10 cellular contexts compared by ENCODE assay signal in the genomic region with DNA sequence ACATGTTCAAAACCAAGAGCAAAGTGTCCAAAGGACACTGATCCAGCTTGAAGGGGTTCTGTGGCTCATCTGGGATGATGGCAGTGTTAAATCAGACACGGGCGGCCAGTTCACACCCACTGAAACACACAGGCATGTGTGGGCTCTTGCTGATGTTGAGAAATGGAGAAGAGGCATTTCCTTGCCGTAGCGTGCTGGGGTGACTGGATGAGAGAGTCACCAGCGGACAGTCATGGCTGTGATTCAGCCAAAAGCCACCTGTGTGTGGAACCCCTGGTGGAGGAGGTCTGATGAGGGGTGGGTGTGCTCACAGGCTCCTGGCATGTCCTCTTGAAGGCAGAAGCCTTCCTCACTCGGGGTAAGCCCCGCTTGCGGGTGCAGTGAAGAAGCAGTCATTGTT. TPM values are rescaled to one million over a fixed set of nuclear protein-coding genes. Genes with fewer than 3 reads are reported as not detected.
DNase-seq lines count a peak whose midpoint lies in the region; ATAC-seq and TF ChIP-seq lines count a peak whose summit lies in the region.
"Had no signal": no experiment of that assay in that cellular context is flagged by ENCODE, and none has a peak within 500 bp of the region (broad histone marks: within the 10 kb centered on the region; RNA-seq: fewer than 3 reads in every experiment).

No MANE protein-coding gene starts in this region.

- peak; percentile 15 to 16 for DNase-seq in activated T-cell treated with anti-CD3 and anti-CD28 coated beads, Interleukin-2, amount 50 U/mL, for 48 hours
- DNase-seq in activated T-cell treated with anti-CD3 and anti-CD28 coated beads for 4 hours (no peak), HuH-7 (ENCODE audit: low spot score) (peak; percentile 5), endothelial cell (ENCODE audit: low spot score) (no peak), hepatic stellate cell (ENCODE audit: low spot score) (no peak), activated gamma-delta T cell (lab: John Stamatoyannopoulos, UW) (no peak)
- DNase-seq in stimulated activated effector memory CD8-positive, alpha-beta T cell treated with anti-CD3 and anti-CD28 coated beads, Interleukin-12 subunit alpha, Interleukin-12 subunit beta, amount 100 ng/mL, for 72 hours (ENCODE audit: low spot score in 2 of 2): no peak
- DNase-seq: foreskin fibroblast, NCI-H446 treated with DMSO at 0.1 percent for 48 hours had no signal

- H3K27me3 Mint-ChIP-seq in endothelial cell (ENCODE audit: unreplicated experiment): peaks cover 13% of the 10 kb centered on the region

- peak; percentile 6 for ATAC-seq in stimulated activated effector memory CD8-positive, alpha-beta T cell treated with anti-CD3 and anti-CD28 coated beads, Interleukin-12 subunit alpha, Interleukin-12 subunit beta, amount 100 ng/mL, for 72 hours
- no peak for ATAC-seq in GM21529 (IDR thresholded peaks at IDR 0.05; ENCODE audit: unreplicated experiment)

- H3K4me3 Mint-ChIP-seq in endothelial cell (ENCODE audit: unreplicated experiment): no peak overlapping the region
- no peak overlapping the region for H3K4me3 Mint-ChIP-seq in stimulated activated effector memory CD8-positive, alpha-beta T cell treated with anti-CD3 and anti-CD28 coated beads, Interleukin-12 subunit alpha, Interleukin-12 subunit beta, amount 100 ng/mL, for 72 hours

- H3K4me1 Mint-ChIP-seq in endothelial cell (ENCODE audit: unreplicated experiment): peaks cover 28% of the 10 kb centered on the region
- peaks cover 71% of the 10 kb centered on the region for H3K4me1 Mint-ChIP-seq in stimulated activated effector memory CD8-positive, alpha-beta T cell treated with anti-CD3 and anti-CD28 coated beads, Interleukin-12 subunit alpha, Interleukin-12 subunit beta, amount 100 ng/mL, for 72 hours

- H3K9me3 Mint-ChIP-seq in endothelial cell (ENCODE audit: unreplicated experiment): no peaks in the 10 kb centered on the region
- peaks cover 7% of the 10 kb centered on the region for H3K9me3 Mint-ChIP-seq in stimulated activated effector memory CD8-positive, alpha-beta T cell treated with anti-CD3 and anti-CD28 coated beads, Interleukin-12 subunit alpha, Interleukin-12 subunit beta, amount 100 ng/mL, for 72 hours

- H3K36me3 Mint-ChIP-seq in endothelial cell (ENCODE audit: low read depth, unreplicated experiment): peaks cover 31% of the 10 kb centered on the region
- peaks cover 98% of the 10 kb centered on the region for H3K36me3 Mint-ChIP-seq in stimulated activated effector memory CD8-positive, alpha-beta T cell treated with anti-CD3 and anti-CD28 coated beads, Interleukin-12 subunit alpha, Interleukin-12 subunit beta, amount 100 ng/mL, for 72 hours

- H3K27ac Mint-ChIP-seq in endothelial cell (ENCODE audit: unreplicated experiment): peak overlapping the region; percentile 25
- H3K27ac Mint-ChIP-seq in stimulated activated effector memory CD8-positive, alpha-beta T cell treated with anti-CD3 and anti-CD28 coated beads, Interleukin-12 subunit alpha, Interleukin-12 subunit beta, amount 100 ng/mL, for 72 hours: peak overlapping the region; percentile 26

- TF ChIP-seq CTCF in endothelial cell (IDR thresholded peaks at IDR 0.05; ENCODE audit: unreplicated experiment): no peak

RNA-seq across cellular contexts. Expression of gene C1orf35, which starts 7.2 kb away (rescaled TPM):
- total RNA-seq in endothelial cell (ENCODE audit: unreplicated experiment): 23.2 TPM

RNA-seq across cellular contexts. Expression of gene MRPL55, which starts 13.2 kb away (rescaled TPM):
- 47.5 TPM for total RNA-seq in endothelial cell (ENCODE audit: unreplicated experiment)

RNA-seq across cellular contexts. Expression of gene ARF1, which starts 13.4 kb away (rescaled TPM):
- 393 TPM for total RNA-seq in endothelial cell (ENCODE audit: unreplicated experiment)

RNA-seq across cellular contexts. Expression of gene GUK1, which starts 44.1 kb away (rescaled TPM):
- total RNA-seq in endothelial cell (ENCODE audit: unreplicated experiment): 280 TPM

RNA-seq across cellular contexts. Expression of gene GJC2, which starts 53.8 kb away (rescaled TPM):
- total RNA-seq in endothelial cell (ENCODE audit: unreplicated experiment): 13.0 TPM

Comparison
In these comparisons a context has a peak if more than half of its experiments do, and no peak if none do; other contexts are left out.
1. DNase-seq: peak in activated T-cell treated with anti-CD3 and anti-CD28 coated beads, Interleukin-2, amount 50 U/mL, for 48 hours (2 of 2) and HuH-7 (single experiment); none in activated T-cell treated with anti-CD3 and anti-CD28 coated beads for 4 hours (single experiment), endothelial cell (single experiment), stimulated activated effector memory CD8-positive, alpha-beta T cell treated with anti-CD3 and anti-CD28 coated beads, Interleukin-12 subunit alpha, Interleukin-12 subunit beta, amount 100 ng/mL, for 72 hours (0 of 2), hepatic stellate cell (single experiment) and activated gamma-delta T cell (single experiment).